ENCODE assay signal across 8 cellular contexts in genomic region chr1:25430073-25430665, GRCh38. TPM values are rescaled to one million over a fixed set of nuclear protein-coding genes. Genes with fewer than 3 reads are reported as not detected.
A peak's percentile ranks its signal among the peaks of the same experiment; 100 is the strongest.
DNase-seq lines count a peak whose midpoint lies in the region; ATAC-seq, FAIRE-seq and TF ChIP-seq lines count a peak whose summit lies in the region.

No MANE protein-coding gene starts in this region.

- peaks cover 36% of the 10 kb centered on the region for H3K79me2 ChIP-seq in HepG2 (ENCODE audit: insufficient read depth, low read length)

- CTCF ChIA-PET in HepG2 (lab: Yijun Ruan, JAX; ENCODE audit: low intra/inter-chr PET ratio, low total read pairs) = no interaction called here

- POLR2A ChIA-PET in HepG2 (lab: Yijun Ruan, JAX) = interaction anchor here (1.1 to 1.3 kb wide), 3 partner anchors 28 to 197 kb away, joined by 3 to 7 read pairs (median 4); partner anchors contain the start of genes RSRP1 and SYF2

- no TSS peak for BruUV-seq in HepG2 (replicated peaks; lab: Mats Ljungman, UMichigan)

- in situ Hi-C loops in HepG2 (cut with HindIII; ENCODE audit: extremely low pct_ligation_motif_present, low pct_unique_long_range_greater_than_20kb) = no loop called here

- H3K9me3 ChIP-seq in BLaER1 (no peaks in the 10 kb centered on the region), HepG2 (ENCODE audit: low read length) (no peaks in the 10 kb centered on the region)

- peak overlapping the region; percentile 89 for H3K4me2 ChIP-seq in BLaER1
- peak overlapping the region; percentile 83 for H3K4me2 ChIP-seq in HepG2 (ENCODE audit: low read depth, low read length)

- H3K36me3 ChIP-seq in BLaER1 (peaks cover 5% of the 10 kb centered on the region; the same call in 1 of the 2 replicates), HepG2 (replicated peaks in 1 of 2; ENCODE audit: control insufficient read depth in 1 of 2, insufficient read depth in 2 of 2, low read length in 2 of 2) (no peaks in the 10 kb centered on the region)

- peak; percentile 89 to 94 for TF ChIP-seq POLR2A in HepG2 (IDR thresholded peaks at IDR 0.05; ENCODE audit: insufficient read depth in 1 of 2, low read depth in 2 of 2, low read length in 2 of 2)

- peak; percentile 82 for ATAC-seq in GM19324 (IDR thresholded peaks at IDR 0.05; ENCODE audit: low FRiP score, unreplicated experiment)
- peak; percentile 62 for ATAC-seq in HG03442 (IDR thresholded peaks at IDR 0.05; ENCODE audit: unreplicated experiment)
- ATAC-seq in HepG2 = peak; percentile 90

- peak overlapping the region; percentile 80 for H2AFZ ChIP-seq in HepG2 (ENCODE audit: low read length)

- peak overlapping the region; percentile 88 for H3K9ac ChIP-seq in BLaER1
- peak overlapping the region; percentile 75 for H3K9ac ChIP-seq in HepG2 (ENCODE audit: insufficient read depth, low read depth, low read length)

- H4K20me1 ChIP-seq in BLaER1 = peaks cover 42% of the 10 kb centered on the region
- peaks cover 18% of the 10 kb centered on the region for H4K20me1 ChIP-seq in HepG2 (ENCODE audit: insufficient read depth, low read length)

- DNase-seq in NCI-H510A treated with DMSO at 0.1 percent for 48 hours (lab: John Stamatoyannopoulos, UW) (peak; percentile 68), coronary artery (ENCODE audit: low spot score) (peak; percentile 92), HepG2 (ENCODE audit: low spot score) (peak; percentile 61)
- peak; percentile 90 for DNase-seq in activated CD4-positive, alpha-beta T cell treated with anti-CD3 and anti-CD28 coated beads for 48 hours
- DNase-seq in stimulated activated CD4-positive, alpha-beta T cell treated with anti-CD3 and anti-CD28 coated beads, Interleukin-4, amount 100 ng/mL, for 1 hour = peak; percentile 86

- H3K4me3 ChIP-seq in BLaER1 = peak overlapping the region; percentile 99
- H3K4me3 ChIP-seq in coronary artery = peak overlapping the region; percentile 92
- peak overlapping the region; percentile 71 to 94 (median 85) for H3K4me3 ChIP-seq in HepG2 (replicated peaks in 1 of 3; ENCODE audit: insufficient read depth in 1 of 3, low read depth in 2 of 3, low read length in 3 of 3)

- peaks cover 45% of the 10 kb centered on the region for H3K4me1 ChIP-seq in BLaER1
- H3K4me1 ChIP-seq in HepG2 (ENCODE audit: insufficient read depth, low read length) = peaks cover 62% of the 10 kb centered on the region

- FAIRE-seq in HepG2 (lab: Jason Lieb, UNC) = no peak

- H3K27me3 ChIP-seq in BLaER1 (no peaks in the 10 kb centered on the region), HepG2 (ENCODE audit: control insufficient read depth in 1 of 2, insufficient read depth in 2 of 2, low read length in 2 of 2) (no peaks in the 10 kb centered on the region; a peak in 1 of 5 replicates)

- TF ChIP-seq RAD21 in HepG2 (CRISPR knock-in tag; IDR thresholded peaks at IDR 0.05) = 0 out of 2 replicates have a peak, but pooled peaks have one; percentile 23

- TF ChIP-seq CTCF in coronary artery (IDR thresholded peaks at IDR 0.05) (no peak), HepG2 (CRISPR knock-in tag; IDR thresholded peaks at IDR 0.05) (no peak)

- no peak for TF ChIP-seq EP300 in HepG2 (IDR thresholded peaks at IDR 0.05; ENCODE audit: low read depth in 2 of 2, low read length in 2 of 2)
- 0 out of 2 replicates have a peak, but pooled peaks have one; percentile 39 for TF ChIP-seq EP300 in HepG2 (CRISPR knock-in tag; IDR thresholded peaks at IDR 0.05; ENCODE audit: borderline replicate concordance)

- under 1% methylated on average over 19 of the region's 64 CpGs for WGBS in HepG2 (ENCODE audit: low lambda C conversion rate)

- intact Hi-C loops in HepG2 (cut with micrococcal nuclease; ENCODE audit: unreplicated experiment) = no loop called here

- H3K27ac ChIP-seq in BLaER1 = peak overlapping the region; percentile 77
- peak overlapping the region; percentile 94 to 97 for H3K27ac ChIP-seq in coronary artery
- peak overlapping the region; percentile 75 for H3K27ac ChIP-seq in HepG2 (ENCODE audit: extremely low read length, insufficient read depth, low read length)

TF ChIP-seq in HepG2, 621 proteins besides CTCF, POLR2A, EP300 and RAD21 (continues in another document):
- TF ChIP-seq NFYB (CRISPR knock-in tag; IDR thresholded peaks at IDR 0.05) (peak; percentile 57), ELF1 (CRISPR knock-in tag; IDR thresholded peaks at IDR 0.05) (0 out of 2 replicates have a peak, but pooled peaks have one; percentile 17), HNRNPH1 (optimal IDR thresholded peaks at IDR 0.05; ENCODE audit: low read depth, low read length) (no peak), SP1 (IDR thresholded peaks at IDR 0.05) (no peak), SP1 (CRISPR knock-in tag; IDR thresholded peaks at IDR 0.05) (peak; percentile 80), ZSCAN25 (CRISPR knock-in tag; IDR thresholded peaks at IDR 0.05) (peak; percentile 46; the same call in 1 of the 2 replicates), NR2F6 (IDR thresholded peaks at IDR 0.05) (no peak), NR2F6 (CRISPR knock-in tag; IDR thresholded peaks at IDR 0.05) (0 out of 2 replicates have a peak, but pooled peaks have one; percentile 9), POLR2AphosphoS5 (IDR thresholded peaks at IDR 0.05; ENCODE audit: low read depth, low read length) (peak; percentile 80), ZNF777 (CRISPR knock-in tag; IDR thresholded peaks at IDR 0.05) (peak; percentile 60), STAT5B (CRISPR knock-in tag; IDR thresholded peaks at IDR 0.05) (0 out of 2 replicates have a peak, but pooled peaks have one; percentile 22)
- TF ChIP-seq, protein P1, sequence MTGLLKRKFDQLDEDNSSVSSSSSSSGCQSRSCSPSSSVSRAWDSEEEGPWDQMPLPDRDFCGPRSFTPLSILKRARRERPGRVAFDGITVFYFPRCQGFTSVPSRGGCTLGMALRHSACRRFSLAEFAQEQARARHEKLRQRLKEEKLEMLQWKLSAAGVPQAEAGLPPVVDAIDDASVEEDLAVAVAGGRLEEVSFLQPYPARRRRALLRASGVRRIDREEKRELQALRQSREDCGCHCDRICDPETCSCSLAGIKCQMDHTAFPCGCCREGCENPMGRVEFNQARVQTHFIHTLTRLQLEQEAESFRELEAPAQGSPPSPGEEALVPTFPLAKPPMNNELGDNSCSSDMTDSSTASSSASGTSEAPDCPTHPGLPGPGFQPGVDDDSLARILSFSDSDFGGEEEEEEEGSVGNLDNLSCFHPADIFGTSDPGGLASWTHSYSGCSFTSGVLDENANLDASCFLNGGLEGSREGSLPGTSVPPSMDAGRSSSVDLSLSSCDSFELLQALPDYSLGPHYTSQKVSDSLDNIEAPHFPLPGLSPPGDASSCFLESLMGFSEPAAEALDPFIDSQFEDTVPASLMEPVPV (CRISPR knock-in tag; IDR thresholded peaks at IDR 0.05) = 0 out of 2 replicates have a peak, but pooled peaks have one; percentile 10

RNA-seq across cellular contexts. Expression of gene MACO1, which starts 0.5 kb away (rescaled TPM):
- total RNA-seq in HepG2 (2016; rRNA removed; fragmentation: Illumina TruSeq; extraction: Trizol) = 9.2 and 17.0 TPM in 2 replicates
- 2.6 and 3.3 TPM in 2 replicates for total RNA-seq in HepG2 (2016; cell fraction: cytosol; rRNA removed; fragmentation: Illumina TruSeq; extraction: Trizol; ENCODE audit: low read depth)
- 9.2 and 18.3 TPM in 2 replicates for total RNA-seq in HepG2 (2016; cell fraction: insoluble cytoplasmic fraction; rRNA removed; fragmentation: Illumina TruSeq; extraction: Trizol)
- total RNA-seq in HepG2 (2016; cell fraction: membrane; rRNA removed; fragmentation: Illumina TruSeq; extraction: Trizol) = 6.1 and 7.5 TPM in 2 replicates
- 15.7 and 18.2 TPM in 2 replicates for total RNA-seq in HepG2 (2016; cell fraction: nucleus; rRNA removed; fragmentation: Illumina TruSeq; extraction: Trizol)
- polyA plus RNA-seq in HepG2 (2011; rRNA removed) = 9.7 TPM in 2 replicates
- polyA plus RNA-seq in HepG2 (2011; cell fraction: cytosol; rRNA removed) = 5.9 and 8.6 TPM in 2 replicates
- polyA plus RNA-seq in HepG2 (2011; cell fraction: nucleus; rRNA removed) = 4.1 and 4.6 TPM in 2 replicates
- polyA plus RNA-seq in HepG2 (2012) = 16.4 and 19.7 TPM in 2 replicates
- 1.4 and 1.9 TPM in 2 replicates for polyA plus RNA-seq in HepG2 (2016; cell fraction: cytosol; fragmentation: Illumina TruSeq; extraction: Trizol; ENCODE audit: low read depth)
- 9.8 and 10.1 TPM in 2 replicates for polyA plus RNA-seq in HepG2 (2016; cell fraction: insoluble cytoplasmic fraction; fragmentation: Illumina TruSeq; extraction: Trizol; ENCODE audit: low read depth)
- 3.6 and 4.1 TPM in 2 replicates for polyA plus RNA-seq in HepG2 (2016; cell fraction: membrane; fragmentation: Illumina TruSeq; extraction: Trizol; ENCODE audit: low read depth)
- polyA plus RNA-seq in HepG2 (2016; cell fraction: nucleus; fragmentation: Illumina TruSeq; extraction: Trizol; ENCODE audit: insufficient read depth, low read depth) = 22.2 and 24.5 TPM in 2 replicates
- 4.5 and 4.7 TPM in 2 replicates for polyA minus RNA-seq in HepG2 (2011; rRNA and poly(A)+ RNA removed; ENCODE audit: low replicate concordance)
- polyA minus RNA-seq in HepG2 (2011; cell fraction: cytosol; rRNA and poly(A)+ RNA removed) = 9.5 and 9.6 TPM in 2 replicates
- polyA minus RNA-seq in HepG2 (2011; cell fraction: nucleus; rRNA and poly(A)+ RNA removed) = 7.5 and 9.8 TPM in 2 replicates

RNA-seq across cellular contexts. Expression of gene RHCE, which starts 9.5 kb away (rescaled TPM):
- total RNA-seq in HepG2 (2016; rRNA removed; fragmentation: Illumina TruSeq; extraction: Trizol) = not detected in 2 replicates
- not detected in 2 replicates for total RNA-seq in HepG2 (2016; cell fraction: cytosol; rRNA removed; fragmentation: Illumina TruSeq; extraction: Trizol; ENCODE audit: low read depth)
- 0.09 TPM in 1 of 2 replicates, not detected in the other for total RNA-seq in HepG2 (2016; cell fraction: insoluble cytoplasmic fraction; rRNA removed; fragmentation: Illumina TruSeq; extraction: Trizol)
- 0.14 TPM in 1 of 2 replicates, not detected in the other for total RNA-seq in HepG2 (2016; cell fraction: membrane; rRNA removed; fragmentation: Illumina TruSeq; extraction: Trizol)
- not detected in 2 replicates for total RNA-seq in HepG2 (2016; cell fraction: nucleus; rRNA removed; fragmentation: Illumina TruSeq; extraction: Trizol)
- 0.30 and 0.46 TPM in 2 replicates for polyA plus RNA-seq in HepG2 (2011; rRNA removed)
- 0.40 and 0.70 TPM in 2 replicates for polyA plus RNA-seq in HepG2 (2011; cell fraction: cytosol; rRNA removed)
- polyA plus RNA-seq in HepG2 (2011; cell fraction: nucleus; rRNA removed) = 0.24 and 0.35 TPM in 2 replicates
- 0.90 TPM in 1 of 2 replicates, not detected in the other for polyA plus RNA-seq in HepG2 (2012)
- not detected in 2 replicates for polyA plus RNA-seq in HepG2 (2016; cell fraction: cytosol; fragmentation: Illumina TruSeq; extraction: Trizol; ENCODE audit: low read depth)
- not detected in 2 replicates for polyA plus RNA-seq in HepG2 (2016; cell fraction: insoluble cytoplasmic fraction; fragmentation: Illumina TruSeq; extraction: Trizol; ENCODE audit: low read depth)
- 0.14 TPM in 1 of 2 replicates, not detected in the other for polyA plus RNA-seq in HepG2 (2016; cell fraction: membrane; fragmentation: Illumina TruSeq; extraction: Trizol; ENCODE audit: low read depth)
- polyA plus RNA-seq in HepG2 (2016; cell fraction: nucleus; fragmentation: Illumina TruSeq; extraction: Trizol; ENCODE audit: insufficient read depth, low read depth) = not detected in 2 replicates
- 0.10 and 0.40 TPM in 2 replicates for polyA minus RNA-seq in HepG2 (2011; rRNA and poly(A)+ RNA removed; ENCODE audit: low replicate concordance)
- not detected in 2 replicates for polyA minus RNA-seq in HepG2 (2011; cell fraction: cytosol; rRNA and poly(A)+ RNA removed)
- polyA minus RNA-seq in HepG2 (2011; cell fraction: nucleus; rRNA and poly(A)+ RNA removed) = not detected in 2 replicates

Comparison
In these comparisons a context has a peak if more than half of its experiments do, and no peak if none do; other contexts are left out.
1. Peak in every context shown above with its lines: DNase-seq, ATAC-seq, H3K4me3 ChIP-seq and H3K27ac ChIP-seq.